In the genomic region with DNA sequence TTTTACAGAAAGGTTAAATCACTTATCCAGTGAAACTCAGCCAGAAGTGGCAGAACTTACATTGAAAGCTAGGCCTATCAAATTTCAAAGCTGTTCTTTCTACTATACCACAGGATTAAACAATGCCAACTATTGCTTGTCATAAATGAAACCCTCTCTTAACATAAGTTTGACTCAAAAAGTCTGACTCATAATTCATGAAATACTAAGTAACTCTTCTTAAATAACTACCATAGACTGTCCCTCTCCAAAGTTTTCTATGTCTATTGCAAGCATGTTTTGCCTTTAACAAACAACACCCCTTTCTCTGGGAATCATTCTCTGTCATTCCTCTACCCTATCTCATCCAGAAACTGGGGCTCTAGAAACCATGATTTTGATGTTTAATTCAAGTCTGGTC, we compare ENCODE assay signal across 15 cellular contexts.
DNase-seq lines count a peak whose midpoint lies in the region; ATAC-seq and TF ChIP-seq lines count a peak whose summit lies in the region.
"Had no signal": no experiment of that assay in that cellular context is flagged by ENCODE, and none has a peak within 500 bp of the region (broad histone marks: within the 10 kb centered on the region; RNA-seq: fewer than 3 reads in every experiment).

No MANE protein-coding gene starts in this region.

- H3K9ac ChIP-seq in IMR-90 (ENCODE audit: low read depth, low read length): no peak overlapping the region

- no peak overlapping the region for H2AK9ac ChIP-seq in IMR-90 (replicated peaks; ENCODE audit: low read depth, low read length, poor library complexity)

- H4K8ac ChIP-seq in IMR-90 (ENCODE audit: low read depth in 2 of 2, low read length in 2 of 2): no peak overlapping the region

- CTCF ChIA-PET in IMR-90 (lab: Yijun Ruan, JAX): no interaction called here

- ATAC-seq in IMR-90 (ENCODE audit: low read depth) (peak; percentile 67), HG03280 (IDR thresholded peaks at IDR 0.05; ENCODE audit: unreplicated experiment) (no peak)
- ATAC-seq: activated T-helper 17 cell treated with anti-CD3 and anti-CD28 coated beads, Interleukin-2, amount 50 U/mL, for 72 hours had no signal

- no peak overlapping the region for H2BK15ac ChIP-seq in IMR-90 (ENCODE audit: low read depth, low read length)

- no peak overlapping the region for H3K4me2 ChIP-seq in IMR-90 (ENCODE audit: low read depth, low read length)
- H3K4me2 ChIP-seq: PC-9 had no signal

- H3K36me3 ChIP-seq in IMR-90 (ENCODE audit: control insufficient read depth, insufficient read depth, low read length) (no peaks in the 10 kb centered on the region), ascending aorta (no peaks in the 10 kb centered on the region), spleen (no peaks in the 10 kb centered on the region)

- H2BK5ac ChIP-seq in IMR-90 (ENCODE audit: low read depth, low read length, poor library complexity, severe bottlenecking): no peak overlapping the region

- H4K91ac ChIP-seq in IMR-90 (ENCODE audit: insufficient read depth, low read depth, low read length): no peak overlapping the region

- H2BK120ac ChIP-seq in IMR-90 (ENCODE audit: low read depth, low read length): no peak overlapping the region

- in situ Hi-C loops in IMR-90 (cut with MboI; ENCODE audit: low sequenced_read_pairs): no loop called here

- no peak for TF ChIP-seq RAD21 in IMR-90 (IDR thresholded peaks at IDR 0.05; ENCODE audit: low read length)

- H3K14ac ChIP-seq in IMR-90 (replicated peaks; ENCODE audit: low read depth, low read length): no peak overlapping the region

- dilution Hi-C loops in IMR-90 (cut with HindIII; ENCODE audit: low sequenced_read_pairs, unreplicated experiment): no loop called here

- intact Hi-C loops in IMR-90 (cut with micrococcal nuclease) (no loop called here), ascending aorta (cut with DNase I) (no loop called here), spleen (cut with DNase I; ENCODE audit: low total_unique reads) (no loop called here)

- H3K4ac ChIP-seq in IMR-90 (ENCODE audit: low read depth, low read length): no peak overlapping the region

- H3K4me1 ChIP-seq in IMR-90 (ENCODE audit: control insufficient read depth, insufficient read depth, low read length) (no peaks in the 10 kb centered on the region), ascending aorta (peaks cover 0 to 14% of the 10 kb centered on the region in 2 donors), spleen (no peaks in the 10 kb centered on the region)

- H3K27me3 ChIP-seq in IMR-90 (ENCODE audit: control insufficient read depth, insufficient read depth, low read length) (no peaks in the 10 kb centered on the region), ascending aorta (no peaks in the 10 kb centered on the region), spleen (replicated peaks in 1 of 7) (no peaks in the 10 kb centered on the region)

- H3K79me1 ChIP-seq in IMR-90 (ENCODE audit: low read depth in 1 of 2, low read length in 2 of 2): no peaks in the 10 kb centered on the region

- H2AFZ ChIP-seq in IMR-90 (replicated peaks; ENCODE audit: low read length, poor library complexity): no peak overlapping the region
- H2AFZ ChIP-seq: PC-9 had no signal

- H3K9me1 ChIP-seq in IMR-90 (ENCODE audit: insufficient read depth, low read length): peaks cover under 1% of the 10 kb centered on the region; the same call in 1 of the 2 replicates

- DNase-seq in IMR-90 (peak; percentile 64), ascending aorta (ENCODE audit: low spot score in 2 of 2) (no peak), fibroblast of pulmonary artery (ENCODE audit: low read depth) (peak; percentile 53), renal cortical epithelial cell (ENCODE audit: low read depth) (peak; percentile 18), spleen (no peak), mesenteric fat pad (ENCODE audit: low spot score) (no peak), NCI-H526 (lab: John Stamatoyannopoulos, UW) (no peak)
- DNase-seq: Calu3, KBM-7, NCI-H1092 treated with DMSO at 0.1 percent for 48 hours, NCI-H774, nephron progenitor cell, PC-9 had no signal

- no peaks in the 10 kb centered on the region for H3K9me3 ChIP-seq in IMR-90 (ENCODE audit: control insufficient read depth, insufficient read depth, low read length)
- no peaks in the 10 kb centered on the region for H3K9me3 ChIP-seq in ascending aorta
- no peaks in the 10 kb centered on the region for H3K9me3 ChIP-seq in spleen

- TF ChIP-seq POLR2A in IMR-90 (IDR thresholded peaks at IDR 0.05; ENCODE audit: low read depth, low read length) (no peak), spleen (IDR thresholded peaks at IDR 0.05) (no peak)

- H3K27ac ChIP-seq in IMR-90 (ENCODE audit: insufficient read depth, low read length) (no peak overlapping the region), ascending aorta (peak overlapping the region; percentile 53 to 68), spleen (no peak overlapping the region)
- H3K27ac ChIP-seq: PC-9 had no signal

- no peak overlapping the region for H2AK5ac ChIP-seq in IMR-90 (ENCODE audit: low read depth, low read length)

- POLR2A ChIA-PET in IMR-90 (lab: Charles Lee; ENCODE audit: unreplicated experiment): no interaction called here

- H4K20me1 ChIP-seq in IMR-90 (ENCODE audit: insufficient read depth, low read length): no peaks in the 10 kb centered on the region

- TF ChIP-seq CTCF in IMR-90 (conservative IDR thresholded peaks at IDR 0.05; ENCODE audit: low read depth, low read length) (no peak), ascending aorta (IDR thresholded peaks at IDR 0.05) (no peak), fibroblast of pulmonary artery (IDR thresholded peaks at IDR 0.05; ENCODE audit: low read length, missing control alignments) (no peak), spleen (IDR thresholded peaks at IDR 0.05 in 8 of 11, conservative IDR thresholded peaks at IDR 0.05 in 3 of 11) (no peak)

- H2BK20ac ChIP-seq in IMR-90 (ENCODE audit: low read depth, low read length): no peak overlapping the region

- H4K5ac ChIP-seq in IMR-90 (ENCODE audit: low read depth, low read length): no peak overlapping the region

- no peak overlapping the region for H3K23ac ChIP-seq in IMR-90 (ENCODE audit: low read depth, low read length)

- H3K18ac ChIP-seq in IMR-90 (ENCODE audit: low read depth, low read length): no peak overlapping the region

- H3K56ac ChIP-seq in IMR-90 (ENCODE audit: extremely low read depth, insufficient read depth, low read length): no peak overlapping the region

- BruUV-seq in IMR-90 (replicated peaks; lab: Mats Ljungman, UMichigan): no TSS peak

- H3K4me3 ChIP-seq in IMR-90 (ENCODE audit: insufficient read depth, low read depth, low read length) (no peak overlapping the region), ascending aorta (no peak overlapping the region), fibroblast of pulmonary artery (replicated peaks; ENCODE audit: low read depth, low read length) (no peak overlapping the region), spleen (no peak overlapping the region)
- H3K4me3 ChIP-seq: PC-9 had no signal

TF ChIP-seq in IMR-90, 13 proteins besides CTCF, POLR2A, EP300 and RAD21:
- TF ChIP-seq SMC3 (IDR thresholded peaks at IDR 0.05; ENCODE audit: low read depth, low read length) (no peak), MAZ (IDR thresholded peaks at IDR 0.05; ENCODE audit: borderline replicate concordance, low read depth, low read length) (no peak), BHLHE40 (IDR thresholded peaks at IDR 0.05; ENCODE audit: low read depth, low read length) (no peak), CEBPB (IDR thresholded peaks at IDR 0.05; ENCODE audit: low read depth, low read length) (no peak), NFE2L2 (IDR thresholded peaks at IDR 0.05; ENCODE audit: low read depth, low read length) (no peak), MAFK (IDR thresholded peaks at IDR 0.05; ENCODE audit: low read depth, low read length) (no peak), FOS (IDR thresholded peaks at IDR 0.05; ENCODE audit: low read depth, low read length) (no peak), MXI1 (IDR thresholded peaks at IDR 0.05; ENCODE audit: borderline replicate concordance, low read depth, low read length) (no peak)
- TF ChIP-seq, protein P1, sequence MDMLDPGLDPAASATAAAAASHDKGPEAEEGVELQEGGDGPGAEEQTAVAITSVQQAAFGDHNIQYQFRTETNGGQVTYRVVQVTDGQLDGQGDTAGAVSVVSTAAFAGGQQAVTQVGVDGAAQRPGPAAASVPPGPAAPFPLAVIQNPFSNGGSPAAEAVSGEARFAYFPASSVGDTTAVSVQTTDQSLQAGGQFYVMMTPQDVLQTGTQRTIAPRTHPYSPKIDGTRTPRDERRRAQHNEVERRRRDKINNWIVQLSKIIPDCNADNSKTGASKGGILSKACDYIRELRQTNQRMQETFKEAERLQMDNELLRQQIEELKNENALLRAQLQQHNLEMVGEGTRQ (IDR thresholded peaks at IDR 0.05; ENCODE audit: low read depth, low read length): no peak

Comparison
In these comparisons a context has a peak if more than half of its experiments do, and no peak if none do; other contexts are left out.
1. DNase-seq: peak in IMR-90 (single experiment), fibroblast of pulmonary artery (single experiment) and renal cortical epithelial cell (single experiment); none in ascending aorta (0 of 2), spleen (single experiment), mesenteric fat pad (single experiment) and NCI-H526 (0 of 2).
2. H3K27ac ChIP-seq: peak in ascending aorta (2 of 2); none in IMR-90 (single experiment) and spleen (0 of 8).